Comparison of ENCODE assay signal across 16 cellular contexts in genomic region chr20:609371-609964, GRCh38. TPM values are rescaled to one million over a fixed set of nuclear protein-coding genes. Genes with fewer than 3 reads are reported as not detected.
A peak's percentile ranks its signal among the peaks of the same experiment; 100 is the strongest.
DNase-seq lines count a peak whose midpoint lies in the region; ATAC-seq and TF ChIP-seq lines count a peak whose summit lies in the region.
"Had no signal": no experiment of that assay in that cellular context is flagged by ENCODE, and none has a peak within 500 bp of the region (broad histone marks: within the 10 kb centered on the region; RNA-seq: fewer than 3 reads in every experiment).

No MANE protein-coding gene starts in this region.

- no peak for DNase-seq in left ventricle myocardium inferior
- DNase-seq in Right ventricle myocardium inferior (ENCODE audit: missing footprints), result no peak
- no peak for DNase-seq in lung (ENCODE audit: low spot score)
- DNase-seq in upper lobe of right lung, result peak; percentile 48
- DNase-seq in stimulated activated effector memory CD8-positive, alpha-beta T cell treated with anti-CD3 and anti-CD28 coated beads, Interleukin-12 subunit alpha, Interleukin-12 subunit beta, amount 100 ng/mL, for 72 hours (ENCODE audit: low spot score in 2 of 2), result no peak
- DNase-seq in NCI-H187 treated with DMSO at 0.1 percent for 48 hours (lab: John Stamatoyannopoulos, UW), result no peak
- DNase-seq: activated CD4-positive, alpha-beta T cell treated with anti-CD3 and anti-CD28 coated beads for 4 hours; DMS79; effector CD4-positive, alpha-beta T cell; NCI-H226 had no signal

- H3K4me1 Mint-ChIP-seq in stimulated activated effector memory CD8-positive, alpha-beta T cell treated with anti-CD3 and anti-CD28 coated beads, Interleukin-12 subunit alpha, Interleukin-12 subunit beta, amount 100 ng/mL, for 72 hours, result peaks cover 6% of the 10 kb centered on the region
- H3K4me1 Mint-ChIP-seq: memory B cell had no signal

- ATAC-seq in Right ventricle myocardium inferior (no peak), lung (ENCODE audit: insufficient read depth, low FRiP score) (no peak), upper lobe of right lung (no peak), HG03457 (IDR thresholded peaks at IDR 0.05; ENCODE audit: unreplicated experiment) (no peak)
- ATAC-seq in stimulated activated effector memory CD8-positive, alpha-beta T cell treated with anti-CD3 and anti-CD28 coated beads, Interleukin-12 subunit alpha, Interleukin-12 subunit beta, amount 100 ng/mL, for 72 hours, result no peak

- H3K27ac ChIP-seq in left ventricle myocardium inferior (replicated peaks) (peak overlapping the region; percentile 94), ectodermal cell (ENCODE audit: insufficient read depth, low read depth, low read length, poor library complexity, severe bottlenecking) (no peak overlapping the region), lung (ENCODE audit: low read depth in 1 of 2, low read length in 1 of 2) (peak overlapping the region in 1 of 2 donors; percentile 76), upper lobe of right lung (no peak overlapping the region)

- TF ChIP-seq CTCF in left ventricle myocardium inferior (IDR thresholded peaks at IDR 0.05; ENCODE audit: borderline replicate concordance) (no peak), lung (IDR thresholded peaks at IDR 0.05; ENCODE audit: control extremely low read depth, extremely low read depth) (no peak), upper lobe of right lung (IDR thresholded peaks at IDR 0.05) (no peak)

- H3K27ac Mint-ChIP-seq in stimulated activated effector memory CD8-positive, alpha-beta T cell treated with anti-CD3 and anti-CD28 coated beads, Interleukin-12 subunit alpha, Interleukin-12 subunit beta, amount 100 ng/mL, for 72 hours, result no peak overlapping the region
- H3K27ac Mint-ChIP-seq: activated T-cell treated with anti-CD3 and anti-CD28 coated beads, Interleukin-2, amount 50 U/mL, for 72 hours; memory B cell had no signal

- H3K4me1 ChIP-seq in left ventricle myocardium inferior (peaks cover 74% of the 10 kb centered on the region), ectodermal cell (ENCODE audit: control insufficient read depth, insufficient read depth, low read length) (peaks cover 9% of the 10 kb centered on the region), lung (ENCODE audit: control insufficient read depth in 2 of 2, insufficient read depth in 2 of 2, low read length in 2 of 2) (peaks cover 0 to 3% of the 10 kb centered on the region in 2 donors), upper lobe of right lung (no peaks in the 10 kb centered on the region)

- no peaks in the 10 kb centered on the region for H3K36me3 Mint-ChIP-seq in stimulated activated effector memory CD8-positive, alpha-beta T cell treated with anti-CD3 and anti-CD28 coated beads, Interleukin-12 subunit alpha, Interleukin-12 subunit beta, amount 100 ng/mL, for 72 hours
- H3K36me3 Mint-ChIP-seq: memory B cell had no signal

- H3K27me3 ChIP-seq in left ventricle myocardium inferior (ENCODE audit: low read depth), result peaks cover 21% of the 10 kb centered on the region
- H3K27me3 ChIP-seq in ectodermal cell (ENCODE audit: control insufficient read depth, insufficient read depth, low read length, poor library complexity, severe bottlenecking), result peaks cover 42% of the 10 kb centered on the region
- no peaks in the 10 kb centered on the region for H3K27me3 ChIP-seq in lung (ENCODE audit: control insufficient read depth, insufficient read depth)
- H3K27me3 ChIP-seq in upper lobe of right lung, result peaks cover 48% of the 10 kb centered on the region

- H3K9me3 Mint-ChIP-seq in stimulated activated effector memory CD8-positive, alpha-beta T cell treated with anti-CD3 and anti-CD28 coated beads, Interleukin-12 subunit alpha, Interleukin-12 subunit beta, amount 100 ng/mL, for 72 hours, result no peaks in the 10 kb centered on the region
- H3K9me3 Mint-ChIP-seq: activated T-cell treated with anti-CD3 and anti-CD28 coated beads, Interleukin-2, amount 50 U/mL, for 72 hours; memory B cell had no signal

- 7 to 8% methylated on average over 53 of the region's 54 CpGs for WGBS in ectodermal cell, 2 experiments
- 8% methylated on average over 46 to 53 of the region's 54 CpGs for WGBS in lung, 2 donors

- H3K4me3 ChIP-seq in left ventricle myocardium inferior (peak overlapping the region; percentile 80), ectodermal cell (ENCODE audit: insufficient read depth, low read depth, low read length) (peak overlapping the region; percentile 16), lung (peak overlapping the region; percentile 19), upper lobe of right lung (peak overlapping the region; percentile 19)

- H3K9me3 ChIP-seq in left ventricle myocardium inferior (replicated peaks), result no peaks in the 10 kb centered on the region
- no peaks in the 10 kb centered on the region for H3K9me3 ChIP-seq in ectodermal cell (ENCODE audit: control insufficient read depth, low read length)
- no peaks in the 10 kb centered on the region for H3K9me3 ChIP-seq in lung (ENCODE audit: control insufficient read depth in 2 of 2, insufficient read depth in 1 of 2, low read length in 1 of 2)
- no peaks in the 10 kb centered on the region for H3K9me3 ChIP-seq in upper lobe of right lung

- intact Hi-C loops in left ventricle myocardium inferior (cut with micrococcal nuclease) (no loop called here), Right ventricle myocardium inferior (cut with DNase I) (no loop called here), upper lobe of right lung (cut with DNase I) (no loop called here)

- H3K36me3 ChIP-seq in left ventricle myocardium inferior (peaks cover 5% of the 10 kb centered on the region), ectodermal cell (ENCODE audit: control insufficient read depth, insufficient read depth, low read length) (no peaks in the 10 kb centered on the region), lung (ENCODE audit: control insufficient read depth in 2 of 2, insufficient read depth in 2 of 2, low read length in 2 of 2) (no peaks in the 10 kb centered on the region), upper lobe of right lung (no peaks in the 10 kb centered on the region)

- no peak overlapping the region for H3K4me3 Mint-ChIP-seq in stimulated activated effector memory CD8-positive, alpha-beta T cell treated with anti-CD3 and anti-CD28 coated beads, Interleukin-12 subunit alpha, Interleukin-12 subunit beta, amount 100 ng/mL, for 72 hours
- H3K4me3 Mint-ChIP-seq: activated T-cell treated with anti-CD3 and anti-CD28 coated beads, Interleukin-2, amount 50 U/mL, for 72 hours; memory B cell had no signal

RNA-seq across cellular contexts. Expression of gene TCF15, which starts 0.6 kb away (rescaled TPM):
- 11.1 TPM for total RNA-seq in left ventricle myocardium inferior
- 13.1 TPM for total RNA-seq in Right ventricle myocardium inferior
- polyA plus RNA-seq in ectodermal cell (2013, experiment 1 of 4), result 0.69 TPM
- polyA plus RNA-seq in ectodermal cell (2013, experiment 2 of 4), result 0.52 TPM
- 1.2 TPM for polyA plus RNA-seq in ectodermal cell (2013, experiment 3 of 4)
- 1.1 TPM for polyA plus RNA-seq in ectodermal cell (2013, experiment 4 of 4)
- under 1 TPM in 1 of 2 donors, not detected in 1; 0.82 TPM for total RNA-seq in lung
- polyA plus RNA-seq in lung, result under 1 TPM; 0.28 to 0.40 TPM
- total RNA-seq in upper lobe of right lung, result 0.43 TPM
- total RNA-seq: activated T-cell treated with anti-CD3 and anti-CD28 coated beads, Interleukin-2, amount 50 U/mL, for 72 hours; M059J; T-helper 1 cell treated with Interleukin-12 subunit alpha and Interleukin-12 subunit beta and Interleukin-4 antibody, amounts not matched to agents 30 ng/mL and 1 ng/mL, for 36 hours had no signal

RNA-seq across cellular contexts. Expression of gene SRXN1, which starts 43.5 kb away (rescaled TPM):
- total RNA-seq in left ventricle myocardium inferior (55.3 TPM), Right ventricle myocardium inferior (40.4 TPM), lung (10 to 100 TPM in 1 of 2 donors, 1 to 10 TPM in 1; 6.1 to 32.7 TPM), upper lobe of right lung (41.2 TPM)
- 15.7 TPM for polyA plus RNA-seq in ectodermal cell (2013, experiment 1 of 4)
- 17.2 TPM for polyA plus RNA-seq in ectodermal cell (2013, experiment 2 of 4)
- polyA plus RNA-seq in ectodermal cell (2013, experiment 3 of 4), result 13.5 TPM
- polyA plus RNA-seq in ectodermal cell (2013, experiment 4 of 4), result 15.7 TPM
- polyA plus RNA-seq in lung, result 10 to 100 TPM; 17.9 to 47.4 TPM

Comparison
In these comparisons a context has a peak if more than half of its experiments do, and no peak if none do; other contexts are left out.
1. H3K4me3 ChIP-seq: peak in every context shown above with its lines; median percentile 80 in left ventricle myocardium inferior; 19 in lung; 19 in upper lobe of right lung; 16 in ectodermal cell.